8 cellular contexts compared by ENCODE assay signal in the genomic region with DNA sequence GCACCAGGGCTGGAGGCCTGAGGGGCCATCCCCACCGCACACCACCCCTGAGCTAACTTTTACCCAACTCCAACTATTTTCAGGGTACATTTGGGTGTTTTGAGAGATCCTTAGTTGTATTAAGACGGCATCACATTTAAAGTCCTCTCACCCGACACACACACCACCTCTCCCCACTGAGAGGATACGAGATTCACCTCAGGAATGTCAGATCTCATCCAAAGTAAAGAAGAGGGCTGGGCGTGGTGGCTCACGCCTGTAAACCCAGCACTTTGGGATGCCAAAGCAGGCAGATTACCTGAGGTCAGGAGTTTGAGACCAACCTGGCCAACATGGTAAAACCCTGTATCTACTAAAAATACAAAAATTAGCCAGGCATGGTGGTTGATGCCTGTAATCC.
"Had no signal": no experiment of that assay in that cellular context is flagged by ENCODE, and none has a peak within 500 bp of the region (broad histone marks: within the 10 kb centered on the region; RNA-seq: fewer than 3 reads in every experiment).

No MANE protein-coding gene starts in this region.

- DNase-seq: GDM1, GF-D8 had no signal

- H3K4me3 ChIP-seq: GM12878 had no signal

- ATAC-seq: GM12878 had no signal

- FAIRE-seq: G401.6, GM12878, GM12891, GM12892, GM18507, GM19239 had no signal
